Comparison of ENCODE assay signal across 8 cellular contexts in the genomic region with DNA sequence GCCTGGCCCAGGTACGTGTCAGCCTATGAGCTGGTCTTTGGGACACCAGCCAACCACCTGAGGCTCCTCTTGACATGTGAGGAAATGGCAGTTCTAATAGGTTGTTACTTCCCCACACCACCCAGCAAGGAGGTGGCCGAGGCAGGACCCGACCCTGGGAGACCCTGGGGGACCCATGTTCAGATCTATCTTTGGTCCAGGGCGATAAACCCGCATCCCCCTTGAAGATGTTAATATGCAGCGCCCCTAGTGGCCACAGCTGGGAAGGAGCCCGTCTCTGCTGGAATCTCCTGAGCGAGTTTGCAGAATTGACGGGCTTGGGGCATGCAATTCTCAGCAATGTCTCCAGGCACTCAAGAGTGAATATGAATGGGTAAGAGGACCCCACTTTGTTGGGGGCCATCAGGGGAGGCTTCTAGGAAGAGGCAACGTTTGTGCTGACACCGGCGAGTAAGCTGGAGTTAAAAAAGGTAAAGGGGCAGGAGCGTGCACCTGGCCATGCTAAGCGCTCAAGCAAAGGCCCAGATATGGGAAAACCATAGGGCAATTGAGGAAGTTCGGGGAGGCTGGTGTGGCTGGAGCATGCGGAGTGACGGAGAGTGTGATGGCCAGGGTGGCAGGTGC. TPM values are rescaled to one million over a fixed set of nuclear protein-coding genes. Genes with fewer than 3 reads are reported as not detected.
DNase-seq lines count a peak whose midpoint lies in the region; ATAC-seq and TF ChIP-seq lines count a peak whose summit lies in the region.

No MANE protein-coding gene starts in this region.

- no peak overlapping the region for H3K4me3 Mint-ChIP-seq in activated CD4-positive, alpha-beta T cell treated with anti-CD3 and anti-CD28 coated beads for 36 hours

- H3K27me3 Mint-ChIP-seq in activated CD4-positive, alpha-beta T cell treated with anti-CD3 and anti-CD28 coated beads for 36 hours, result peaks cover 2% of the 10 kb centered on the region

- no peaks in the 10 kb centered on the region for H3K36me3 ChIP-seq in left lung

- H3K4me3 ChIP-seq in left lung, result no peak overlapping the region

- peak overlapping the region; percentile 13 for H3K27ac Mint-ChIP-seq in activated CD4-positive, alpha-beta T cell treated with anti-CD3 and anti-CD28 coated beads for 36 hours

- H3K4me1 ChIP-seq in left lung, result peaks cover 7 to 56% of the 10 kb centered on the region in 2 donors

- no peaks in the 10 kb centered on the region for H3K36me3 Mint-ChIP-seq in activated CD4-positive, alpha-beta T cell treated with anti-CD3 and anti-CD28 coated beads for 36 hours (ENCODE audit: low read depth)

- peak; percentile 44 for ATAC-seq in activated CD4-positive, alpha-beta T cell treated with anti-CD3 and anti-CD28 coated beads for 36 hours
- ATAC-seq in left lung, result peak; percentile 59
- ATAC-seq in GM18519 (IDR thresholded peaks at IDR 0.05; ENCODE audit: low FRiP score, unreplicated experiment), result no peak

- H3K4me1 Mint-ChIP-seq in activated CD4-positive, alpha-beta T cell treated with anti-CD3 and anti-CD28 coated beads for 36 hours, result peaks cover 45% of the 10 kb centered on the region

- peak; percentile 94 to 96 for TF ChIP-seq CTCF in left lung (IDR thresholded peaks at IDR 0.05)

- H3K9me3 Mint-ChIP-seq in activated CD4-positive, alpha-beta T cell treated with anti-CD3 and anti-CD28 coated beads for 36 hours (ENCODE audit: low read depth), result no peaks in the 10 kb centered on the region

- intact Hi-C loops in activated CD4-positive, alpha-beta T cell treated with anti-CD3 and anti-CD28 coated beads for 36 hours (cut with DNase I, micrococcal nuclease), result loop anchor here in 1 of 2 experiments (5.0 kb wide), 2 partner anchors 61 to 166 kb away; a partner anchor contains a TSS
- intact Hi-C loops in left lung (cut with DNase I), result no loop called here

- POLR2A ChIA-PET in activated CD4-positive, alpha-beta T cell treated with anti-CD3 and anti-CD28 coated beads for 36 hours (lab: Charles Lee), result interaction anchor here (0.7 kb wide), 1 partner anchor 73 kb away, joined by 4 read pairs; no protein-coding TSS in a partner anchor

- no peaks in the 10 kb centered on the region for H3K9me3 ChIP-seq in left lung

- peaks cover 0 to 8% of the 10 kb centered on the region in 2 donors for H3K27me3 ChIP-seq in left lung

- no peak overlapping the region for H3K27ac ChIP-seq in left lung

- peak; percentile 29 for DNase-seq in NCI-H1436 (lab: John Stamatoyannopoulos, UW)
- DNase-seq in NCI-H1436 treated with DMSO at 0.1 percent for 48 hours (lab: John Stamatoyannopoulos, UW), result no peak
- DNase-seq in NCI-H2107 treated with DMSO at 0.1 percent for 48 hours (lab: John Stamatoyannopoulos, UW; ENCODE audit: unreplicated experiment), result peak; percentile 0
- peak; percentile 91 for DNase-seq in activated CD4-positive, alpha-beta T cell treated with anti-CD3 and anti-CD28 coated beads for 36 hours
- DNase-seq in cerebellar cortex (ENCODE audit: low spot score), result peak; percentile 47
- DNase-seq in left lung, result peak; percentile 76 to 88
- DNase-seq in stimulated activated CD4-positive, alpha-beta T cell treated with anti-CD3 and anti-CD28 coated beads, TNF-alpha, amount 100 ng/mL, for 4 hours (ENCODE audit: low read depth in 3 of 3), result peak; percentile 65 to 75 (median 74)

- CTCF ChIA-PET in activated CD4-positive, alpha-beta T cell treated with anti-CD3 and anti-CD28 coated beads for 36 hours (lab: Charles Lee), result interaction anchor here (0.5 to 6.7 kb wide), 38 partner anchors 9 to 245 kb away, joined by 3 to 49 read pairs (median 5); a partner anchor contains a TSS

RNA-seq across cellular contexts. Expression of a gene that starts 1.5 kb away (rescaled TPM):
- total RNA-seq in activated CD4-positive, alpha-beta T cell treated with anti-CD3 and anti-CD28 coated beads for 36 hours, result 10 to 100 TPM; 13.7 to 18.3 TPM
- 100 to 1,000 TPM in 1 of 2 donors, 10 to 100 TPM in 1; 42.6 to 161 TPM for total RNA-seq in left lung

RNA-seq across cellular contexts. Expression of a gene that starts 31.8 kb away (rescaled TPM):
- total RNA-seq in activated CD4-positive, alpha-beta T cell treated with anti-CD3 and anti-CD28 coated beads for 36 hours, result 1 to 10 TPM; 4.5 to 5.0 TPM
- 10 to 100 TPM; 18.5 to 23.9 TPM for total RNA-seq in left lung

RNA-seq across cellular contexts. Expression of a gene that starts 51.7 kb away (rescaled TPM):
- not detected for total RNA-seq in activated CD4-positive, alpha-beta T cell treated with anti-CD3 and anti-CD28 coated beads for 36 hours
- total RNA-seq in left lung, result not detected
